27 cellular contexts compared by ENCODE assay signal in the genomic region with DNA sequence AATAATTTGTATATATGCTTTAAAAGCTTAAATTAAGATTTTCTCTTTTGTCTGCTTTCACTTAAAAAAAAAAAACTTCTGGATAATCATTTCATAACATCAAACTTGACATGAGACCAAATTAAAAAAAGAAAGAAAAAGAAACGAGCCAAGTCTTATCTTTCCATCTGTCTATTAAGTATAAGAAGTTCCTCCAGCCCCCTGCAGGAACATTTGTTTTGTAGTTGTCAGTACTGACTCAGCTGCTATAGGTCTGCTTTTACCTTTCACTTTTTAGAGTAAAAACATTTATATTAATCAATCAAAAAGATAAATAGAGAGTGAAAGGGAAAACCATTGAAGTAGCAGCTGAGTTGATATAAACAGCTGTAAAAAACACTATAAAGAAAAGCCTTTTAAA. TPM values are rescaled to one million over a fixed set of nuclear protein-coding genes. Genes with fewer than 3 reads are reported as not detected.
A peak's percentile ranks its signal among the peaks of the same experiment; 100 is the strongest.
DNase-seq lines count a peak whose midpoint lies in the region; ATAC-seq, FAIRE-seq and TF ChIP-seq lines count a peak whose summit lies in the region.
"Had no signal": no experiment of that assay in that cellular context is flagged by ENCODE, and none has a peak within 500 bp of the region (broad histone marks: within the 10 kb centered on the region; RNA-seq: fewer than 3 reads in every experiment).

No MANE protein-coding gene starts in this region.

- no peak overlapping the region for H2AFZ ChIP-seq in HepG2 (ENCODE audit: low read length)
- peak overlapping the region; percentile 20; the same call in 1 of the 2 replicates for H2AFZ ChIP-seq in PC-3 (ENCODE audit: low read length)

- H3K4me2 ChIP-seq in HepG2 (ENCODE audit: low read depth, low read length) (no peak overlapping the region), PC-3 (ENCODE audit: low read length) (peak overlapping the region; percentile 62)

- H3K4me1 ChIP-seq in right lobe of liver = peaks cover 0 to 29% (median 14%) of the 10 kb centered on the region in 4 donors
- H3K4me1 ChIP-seq in HepG2 (ENCODE audit: insufficient read depth, low read length) = peaks cover 26% of the 10 kb centered on the region
- peaks cover 20% of the 10 kb centered on the region for H3K4me1 ChIP-seq in PC-3 (ENCODE audit: insufficient read depth, low read length)
- H3K4me1 ChIP-seq: esophagus squamous epithelium had no signal

- CTCF ChIA-PET in HepG2 (lab: Yijun Ruan, JAX; ENCODE audit: low intra/inter-chr PET ratio, low total read pairs) (interaction anchor here (0.6 kb wide), 1 partner anchor 434 kb away, joined by 3 read pairs; a partner anchor contains a TSS), PC-3 (lab: Charles Lee) (interaction anchor here (0.6 kb wide), 1 partner anchor 37 kb away, joined by 3 read pairs; no protein-coding TSS in a partner anchor)

- H3K79me2 ChIP-seq in HepG2 (ENCODE audit: insufficient read depth, low read length) (no peaks in the 10 kb centered on the region), PC-3 (ENCODE audit: low read length) (no peaks in the 10 kb centered on the region)

- H3K36me3 ChIP-seq in right lobe of liver (no peaks in the 10 kb centered on the region), HepG2 (replicated peaks in 1 of 2; ENCODE audit: control insufficient read depth in 1 of 2, insufficient read depth in 2 of 2, low read length in 2 of 2) (no peaks in the 10 kb centered on the region), PC-3 (ENCODE audit: low read depth, low read length) (no peaks in the 10 kb centered on the region; the same call in 1 of the 2 replicates)
- H3K36me3 ChIP-seq: esophagus squamous epithelium, WERI-Rb-1 had no signal

- no peaks in the 10 kb centered on the region for H3K9me2 ChIP-seq in PC-3 (replicated peaks; ENCODE audit: low read length)

- TF ChIP-seq EP300 in HepG2 (IDR thresholded peaks at IDR 0.05; ENCODE audit: low read depth in 2 of 2, low read length in 2 of 2) = no peak
- TF ChIP-seq EP300 in HepG2 (CRISPR knock-in tag; IDR thresholded peaks at IDR 0.05; ENCODE audit: borderline replicate concordance) = no peak

- TF ChIP-seq POLR2A in right lobe of liver (IDR thresholded peaks at IDR 0.05) (no peak), HepG2 (IDR thresholded peaks at IDR 0.05; ENCODE audit: insufficient read depth in 1 of 2, low read depth in 2 of 2, low read length in 2 of 2) (no peak), erythroblast (IDR thresholded peaks at IDR 0.05; ENCODE audit: low read length) (no peak)

- no TSS peak for BruUV-seq in HepG2 (replicated peaks; lab: Mats Ljungman, UMichigan)
- no TSS peak for BruUV-seq in PC-3 (replicated peaks; lab: Mats Ljungman, UMichigan)

- H3K9me3 ChIP-seq in right lobe of liver (no peaks in the 10 kb centered on the region), HepG2 (ENCODE audit: low read length) (no peaks in the 10 kb centered on the region), PC-3 (ENCODE audit: low read length) (no peaks in the 10 kb centered on the region)
- H3K9me3 ChIP-seq: esophagus squamous epithelium had no signal

- DNase-seq in right lobe of liver = no peak
- DNase-seq in HepG2 (ENCODE audit: low spot score) = no peak
- DNase-seq in PC-3 = peak; percentile 39
- DNase-seq in choroid plexus epithelial cell (ENCODE audit: low read depth) = peak; percentile 49
- no peak for DNase-seq in erythroblast (lab: John Stamatoyannopoulos, UW)
- DNase-seq: ACHN; activated gamma-delta T cell; amygdala; C1 segment of cervical spinal cord; caudate nucleus; esophagus squamous epithelium; GDM1; left colon; NCI-H1417 treated with DMSO at 0.1 percent for 48 hours; NCI-H2171 treated with DMSO at 0.1 percent for 48 hours; NCI-H526; SHP77 treated with DMSO at 0.1 percent for 48 hours; stimulated activated CD4-positive, alpha-beta T cell treated with anti-CD3 and anti-CD28 coated beads, Interleukin-15, amount 100 ng/mL, for 24 hours; WERI-Rb-1 had no signal

- no peak for TF ChIP-seq RAD21 in HepG2 (CRISPR knock-in tag; IDR thresholded peaks at IDR 0.05)

- no peak for ATAC-seq in right lobe of liver
- ATAC-seq in HepG2 = no peak
- ATAC-seq in PC-3 = peak; percentile 69
- no peak for ATAC-seq in HG02973 (IDR thresholded peaks at IDR 0.05; ENCODE audit: unreplicated experiment)
- ATAC-seq in HG03159 (IDR thresholded peaks at IDR 0.05; ENCODE audit: unreplicated experiment) = no peak
- no peak for ATAC-seq in HG03378 (IDR thresholded peaks at IDR 0.05; ENCODE audit: unreplicated experiment)
- ATAC-seq: left colon; naive thymus-derived CD4-positive, alpha-beta T cell had no signal

- POLR2A ChIA-PET in HepG2 (lab: Yijun Ruan, JAX) = no interaction called here
- POLR2A ChIA-PET in PC-3 (lab: Charles Lee; ENCODE audit: unreplicated experiment) = no interaction called here

- WGBS in right lobe of liver (ENCODE audit: insufficient coverage, low coverage, low lambda C conversion rate, missing lambda C conversion rate) = 11% methylated on average over 1 of the region's 1 CpG
- 66% methylated on average over 1 of the region's 1 CpG for WGBS in HepG2 (ENCODE audit: low lambda C conversion rate)

- intact Hi-C loops in right lobe of liver (cut with DNase I) (no loop called here), HepG2 (cut with micrococcal nuclease; ENCODE audit: unreplicated experiment) (loop anchor here (5.0 kb wide), 1 partner anchor 382 kb away; a partner anchor contains a TSS), PC-3 (cut with micrococcal nuclease) (loop anchor here (10.0 kb wide), 1 partner anchor 70 kb away; a partner anchor contains a TSS)

- H4K20me1 ChIP-seq in HepG2 (ENCODE audit: insufficient read depth, low read length) = no peaks in the 10 kb centered on the region
- no peaks in the 10 kb centered on the region for H4K20me1 ChIP-seq in PC-3 (ENCODE audit: low read length)

- TF ChIP-seq CTCF in right lobe of liver (IDR thresholded peaks at IDR 0.05) (no peak), HepG2 (CRISPR knock-in tag; IDR thresholded peaks at IDR 0.05) (no peak), PC-3 (conservative IDR thresholded peaks at IDR 0.05; ENCODE audit: low read depth, low read length) (peak; percentile 29; the same call in 1 of the 2 replicates), choroid plexus epithelial cell (conservative IDR thresholded peaks at IDR 0.05; ENCODE audit: low read depth, low read length) (peak; percentile 31)

- H3K9ac ChIP-seq in HepG2 (ENCODE audit: insufficient read depth, low read depth, low read length) = no peak overlapping the region
- no peak overlapping the region for H3K9ac ChIP-seq in PC-3 (ENCODE audit: low read length)

- no peak for FAIRE-seq in HepG2 (lab: Jason Lieb, UNC)
- FAIRE-seq: HTR-8/SVneo had no signal

- peak overlapping the region in 2 of 3 donors; percentile 70 to 71 for H3K27ac ChIP-seq in right lobe of liver
- no peak overlapping the region for H3K27ac ChIP-seq in HepG2 (ENCODE audit: extremely low read length, insufficient read depth, low read length)
- H3K27ac ChIP-seq in PC-3 (ENCODE audit: low read length) = peak overlapping the region; percentile 23; the same call in 1 of the 2 replicates
- H3K27ac ChIP-seq: esophagus squamous epithelium, WERI-Rb-1 had no signal

- H3F3A ChIP-seq in PC-3 (ENCODE audit: low read length, unreplicated experiment) = no peaks in the 10 kb centered on the region

- in situ Hi-C loops in HepG2 (cut with HindIII; ENCODE audit: extremely low pct_ligation_motif_present, low pct_unique_long_range_greater_than_20kb) = loop anchor here (5.0 to 10.0 kb wide), 2 partner anchors 120 to 192 kb away; a partner anchor contains a TSS

- no peaks in the 10 kb centered on the region for H3K27me3 ChIP-seq in right lobe of liver
- H3K27me3 ChIP-seq in HepG2 (ENCODE audit: control insufficient read depth in 1 of 2, insufficient read depth in 2 of 2, low read length in 2 of 2) = no peaks in the 10 kb centered on the region
- no peaks in the 10 kb centered on the region for H3K27me3 ChIP-seq in PC-3 (ENCODE audit: low read length)
- H3K27me3 ChIP-seq: esophagus squamous epithelium had no signal

- H3K4me3 ChIP-seq in right lobe of liver (no peak overlapping the region), HepG2 (replicated peaks in 1 of 3; ENCODE audit: insufficient read depth in 1 of 3, low read depth in 2 of 3, low read length in 3 of 3) (no peak overlapping the region), PC-3 (ENCODE audit: low read length) (peak overlapping the region; percentile 41), choroid plexus epithelial cell (ENCODE audit: low read depth, low read length) (no peak overlapping the region)
- H3K4me3 ChIP-seq: esophagus squamous epithelium had no signal

TF ChIP-seq in HepG2, 621 proteins besides CTCF, POLR2A, EP300 and RAD21:
- TF ChIP-seq ZNF350 (CRISPR knock-in tag; IDR thresholded peaks at IDR 0.05; ENCODE audit: borderline replicate concordance, low read depth) (no peak), CCAR2 (optimal IDR thresholded peaks at IDR 0.05; ENCODE audit: low read depth, low read length) (no peak)
TF ChIP-seq in HepG2: peak in this region for 0.

RNA-seq across cellular contexts. Expression of a gene that starts 46.2 kb away (rescaled TPM):
- total RNA-seq in right lobe of liver (1 to 10 TPM in 4 of 6 experiments, under 1 TPM in 2; 0.51 to 2.9 (median 1.3) TPM), HepG2 (2016; rRNA removed; fragmentation: Illumina TruSeq; extraction: Trizol) (not detected in 2 replicates), PC-3 (2014; rRNA removed) (not detected in 2 replicates)
- not detected in 2 replicates for total RNA-seq in HepG2 (2016; cell fraction: cytosol; rRNA removed; fragmentation: Illumina TruSeq; extraction: Trizol; ENCODE audit: low read depth)
- not detected in 2 replicates for total RNA-seq in HepG2 (2016; cell fraction: insoluble cytoplasmic fraction; rRNA removed; fragmentation: Illumina TruSeq; extraction: Trizol)
- not detected in 2 replicates for total RNA-seq in HepG2 (2016; cell fraction: membrane; rRNA removed; fragmentation: Illumina TruSeq; extraction: Trizol)
- total RNA-seq in HepG2 (2016; cell fraction: nucleus; rRNA removed; fragmentation: Illumina TruSeq; extraction: Trizol) = not detected in 2 replicates
- polyA plus RNA-seq in HepG2 (2011; rRNA removed) = not detected in 2 replicates
- polyA plus RNA-seq in HepG2 (2011; cell fraction: cytosol; rRNA removed) = not detected in 2 replicates
- polyA plus RNA-seq in HepG2 (2011; cell fraction: nucleus; rRNA removed) = not detected in 2 replicates
- polyA plus RNA-seq in HepG2 (2012) = not detected in 2 replicates
- not detected in 2 replicates for polyA plus RNA-seq in HepG2 (2016; cell fraction: cytosol; fragmentation: Illumina TruSeq; extraction: Trizol; ENCODE audit: low read depth)
- polyA plus RNA-seq in HepG2 (2016; cell fraction: insoluble cytoplasmic fraction; fragmentation: Illumina TruSeq; extraction: Trizol; ENCODE audit: low read depth) = not detected in 2 replicates
- not detected in 2 replicates for polyA plus RNA-seq in HepG2 (2016; cell fraction: membrane; fragmentation: Illumina TruSeq; extraction: Trizol; ENCODE audit: low read depth)
- polyA plus RNA-seq in HepG2 (2016; cell fraction: nucleus; fragmentation: Illumina TruSeq; extraction: Trizol; ENCODE audit: insufficient read depth, low read depth) = not detected in 2 replicates
- 0.07 TPM in 1 of 2 replicates, not detected in the other for polyA minus RNA-seq in HepG2 (2011; rRNA and poly(A)+ RNA removed; ENCODE audit: low replicate concordance)
- polyA minus RNA-seq in HepG2 (2011; cell fraction: cytosol; rRNA and poly(A)+ RNA removed) = not detected in 2 replicates
- not detected in 2 replicates for polyA minus RNA-seq in HepG2 (2011; cell fraction: nucleus; rRNA and poly(A)+ RNA removed)
- total RNA-seq: glomerular endothelial cell; LHCN-M2; naive thymus-derived CD4-positive, alpha-beta T cell; T-helper 1 cell treated with Interleukin-12 subunit alpha and Interleukin-12 subunit beta and Interleukin-4 antibody, amounts not matched to agents 30 ng/mL and 1 ng/mL, for 36 hours had no signal
- polyA plus RNA-seq: naive thymus-derived CD4-positive, alpha-beta T cell had no signal

Comparison
In these comparisons a context has a peak if more than half of its experiments do, and no peak if none do; other contexts are left out.
1. intact Hi-C loops: an anchor here in HepG2 (5.0 kb wide) and PC-3 (10.0 kb wide); none called in right lobe of liver.
2. DNase-seq: peak in PC-3 (single experiment) and choroid plexus epithelial cell (single experiment); none in right lobe of liver (0 of 3), HepG2 (single experiment) and erythroblast (0 of 2).
3. CTCF ChIP-seq: peak in PC-3 (single experiment) and choroid plexus epithelial cell (single experiment); none in right lobe of liver (0 of 4) and HepG2 (single experiment).